ENCODE assay signal across 8 cellular contexts in genomic region chr2:61178603-61179545, GRCh38. TPM values are rescaled to one million over a fixed set of nuclear protein-coding genes. Genes with fewer than 3 reads are reported as not detected.
A peak's percentile ranks its signal among the peaks of the same experiment; 100 is the strongest.
DNase-seq lines count a peak whose midpoint lies in the region; ATAC-seq, FAIRE-seq and TF ChIP-seq lines count a peak whose summit lies in the region.

No MANE protein-coding gene starts in this region.

- DNase-seq in GM12891 (ENCODE audit: insufficient read length, low spot score), result peak; percentile 15
- DNase-seq in RPMI7951 (ENCODE audit: low read depth), result peak; percentile 56
- peak; percentile 37 for DNase-seq in epithelial cell of esophagus (ENCODE audit: low read depth)
- no peak for DNase-seq in NCI-H2196 (lab: John Stamatoyannopoulos, UW; ENCODE audit: unreplicated experiment)
- DNase-seq in SKM-1 treated with dmso at 0.1 percent for 144 hours (lab: John Stamatoyannopoulos, UW; ENCODE audit: unreplicated experiment), result no peak

- no peak for FAIRE-seq in GM12891 (lab: Jason Lieb, UNC)

- H3K4me3 ChIP-seq in epithelial cell of esophagus (ENCODE audit: low read length), result peak overlapping the region; percentile 64
- H3K4me3 ChIP-seq in rectal smooth muscle tissue (ENCODE audit: low read length), result peak overlapping the region; percentile 80

- TF ChIP-seq CTCF in epithelial cell of esophagus (IDR thresholded peaks at IDR 0.05; ENCODE audit: insufficient read depth, low read depth, low read length, missing control alignments), result no peak

- peak overlapping the region; percentile 94 for H3K27ac ChIP-seq in rectal smooth muscle tissue (ENCODE audit: low read depth, low read length)

- no peak overlapping the region for H3K9ac ChIP-seq in rectal smooth muscle tissue (ENCODE audit: low read length)

- ATAC-seq in HG02885 (IDR thresholded peaks at IDR 0.05; ENCODE audit: poor library complexity, unreplicated experiment), result no peak
- ATAC-seq in GM21360 (IDR thresholded peaks at IDR 0.05; ENCODE audit: unreplicated experiment), result no peak

- no peaks in the 10 kb centered on the region for H3K27me3 ChIP-seq in rectal smooth muscle tissue (ENCODE audit: control insufficient read depth, insufficient read depth, low read length)

- TF ChIP-seq POLR2A in GM12891 (IDR thresholded peaks at IDR 0.05; ENCODE audit: low read depth, low read length), result no peak

- peaks cover 39% of the 10 kb centered on the region for H3K4me1 ChIP-seq in rectal smooth muscle tissue (ENCODE audit: control insufficient read depth, insufficient read depth, low read length)

- H3K36me3 ChIP-seq in rectal smooth muscle tissue (ENCODE audit: control insufficient read depth, insufficient read depth, low read length), result peaks cover 21% of the 10 kb centered on the region

TF ChIP-seq in GM12891, 5 proteins besides CTCF, POLR2A, EP300 and RAD21:
- TF ChIP-seq POU2F2 (IDR thresholded peaks at IDR 0.05; ENCODE audit: low read depth, low read length) (no peak), POLR2AphosphoS5 (IDR thresholded peaks at IDR 0.05; ENCODE audit: low read depth, low read length) (0 out of 2 replicates have a peak, but pooled peaks have one; percentile 35), SPI1 (IDR thresholded peaks at IDR 0.05; ENCODE audit: low read depth, low read length) (no peak), PAX5 (IDR thresholded peaks at IDR 0.05; ENCODE audit: insufficient read depth, low read length, severe bottlenecking) (no peak), TAF1 (IDR thresholded peaks at IDR 0.05; ENCODE audit: low read depth, low read length) (no peak)

RNA-seq across cellular contexts. Expression of gene C2orf74, which starts 16.9 kb away (rescaled TPM):
- polyA plus RNA-seq in GM12891 (2012; ENCODE audit: low read depth, missing spikeins), result 22.0 TPM
- total RNA-seq in RPMI7951 (2014; rRNA removed; shearing (Covaris generic)), result 34.5 and 36.4 TPM in 2 replicates

Comparison
In these comparisons a context has a peak if more than half of its experiments do, and no peak if none do; other contexts are left out.
1. DNase-seq: peak in GM12891 (single experiment), RPMI7951 (single experiment) and epithelial cell of esophagus (single experiment); none in NCI-H2196 (single experiment) and SKM-1 treated with dmso at 0.1 percent for 144 hours (single experiment).